ENCODE assay signal across 15 cellular contexts in genomic region chr3:177061382-177061781, GRCh38.
"Had no signal": no experiment of that assay in that cellular context is flagged by ENCODE, and none has a peak within 500 bp of the region (broad histone marks: within the 10 kb centered on the region; RNA-seq: fewer than 3 reads in every experiment).

No MANE protein-coding gene starts in this region.

- H3K9me3 Mint-ChIP-seq: activated CD4-positive, alpha-beta memory T cell treated with anti-CD3 and anti-CD28 coated beads for 36 hours; activated naive CD4-positive, alpha-beta T cell treated with anti-CD3 and anti-CD28 coated beads for 36 hours; activated naive CD8-positive, alpha-beta T cell treated with anti-CD3 and anti-CD28 coated beads, Interleukin-2, amount 50 U/mL, for 24 hours; activated T-helper 2 cell treated with anti-CD3 and anti-CD28 coated beads, Interferon-gamma antibody, Interleukin-2, Interleukin-4, amounts not matched to agents 10 μg/mL and 5 μg/mL and 100 μg/mL, durations not matched to agents 14 hours and 24 hours and 36 hours; naive thymus-derived CD8-positive, alpha-beta T cell; type B pancreatic cell had no signal

- DNase-seq: activated CD4-positive, alpha-beta memory T cell treated with anti-CD3 and anti-CD28 coated beads for 36 hours; activated CD8-positive, alpha-beta memory T cell treated with anti-CD3 and anti-CD28 coated beads, Interleukin-2, amount 10 ng/mL, durations not matched to agents 7 days and 5 days; activated naive CD4-positive, alpha-beta T cell treated with anti-CD3 and anti-CD28 coated beads for 36 hours; activated naive CD8-positive, alpha-beta T cell treated with anti-CD3 and anti-CD28 coated beads, Interleukin-2, amount 50 U/mL, for 24 hours; activated T-cell treated with anti-CD3 and anti-CD28 coated beads, Interleukin-2, amount 50 U/mL, for 1 hour; mammary epithelial cell; naive thymus-derived CD8-positive, alpha-beta T cell; small intestine; stimulated activated CD4-positive, alpha-beta T cell treated with anti-CD3 and anti-CD28 coated beads, Interleukin-4, amount 100 ng/mL, for 24 hours; stimulated activated naive CD4-positive, alpha-beta T cell treated with Interleukin-2 at 50 U/mL for 16 hours had no signal

- H3K27me3 ChIP-seq: neutrophil, right atrium auricular region had no signal

- H3K4me3 Mint-ChIP-seq: activated CD4-positive, alpha-beta memory T cell treated with anti-CD3 and anti-CD28 coated beads for 36 hours; activated CD8-positive, alpha-beta memory T cell treated with anti-CD3 and anti-CD28 coated beads, Interleukin-2, amount 10 ng/mL, durations not matched to agents 7 days and 5 days; activated naive CD4-positive, alpha-beta T cell treated with anti-CD3 and anti-CD28 coated beads for 36 hours; activated naive CD8-positive, alpha-beta T cell treated with anti-CD3 and anti-CD28 coated beads, Interleukin-2, amount 50 U/mL, for 24 hours; naive thymus-derived CD8-positive, alpha-beta T cell; type B pancreatic cell had no signal

- H3K27ac ChIP-seq: neutrophil had no signal

- H3K4me3 ChIP-seq: right atrium auricular region had no signal

- H3K27me3 Mint-ChIP-seq: activated CD4-positive, alpha-beta memory T cell treated with anti-CD3 and anti-CD28 coated beads for 36 hours; activated CD8-positive, alpha-beta memory T cell treated with anti-CD3 and anti-CD28 coated beads, Interleukin-2, amount 10 ng/mL, durations not matched to agents 7 days and 5 days; activated naive CD8-positive, alpha-beta T cell treated with anti-CD3 and anti-CD28 coated beads, Interleukin-2, amount 50 U/mL, for 24 hours; naive thymus-derived CD8-positive, alpha-beta T cell; progenitor cell of endocrine pancreas; type B pancreatic cell had no signal

- H3K27ac Mint-ChIP-seq: activated CD4-positive, alpha-beta memory T cell treated with anti-CD3 and anti-CD28 coated beads for 36 hours; activated CD8-positive, alpha-beta memory T cell treated with anti-CD3 and anti-CD28 coated beads, Interleukin-2, amount 10 ng/mL, durations not matched to agents 7 days and 5 days; activated naive CD4-positive, alpha-beta T cell treated with anti-CD3 and anti-CD28 coated beads for 36 hours; activated naive CD8-positive, alpha-beta T cell treated with anti-CD3 and anti-CD28 coated beads, Interleukin-2, amount 50 U/mL, for 24 hours; activated T-helper 2 cell treated with anti-CD3 and anti-CD28 coated beads, Interferon-gamma antibody, Interleukin-2, Interleukin-4, amounts not matched to agents 10 μg/mL and 5 μg/mL and 100 μg/mL, durations not matched to agents 14 hours and 24 hours and 36 hours; progenitor cell of endocrine pancreas; type B pancreatic cell had no signal

- ATAC-seq: activated CD8-positive, alpha-beta memory T cell treated with anti-CD3 and anti-CD28 coated beads, Interleukin-2, amount 10 ng/mL, durations not matched to agents 7 days and 5 days; activated naive CD8-positive, alpha-beta T cell treated with anti-CD3 and anti-CD28 coated beads, Interleukin-2, amount 50 U/mL, for 24 hours; naive thymus-derived CD8-positive, alpha-beta T cell had no signal

- H3K36me3 ChIP-seq: neutrophil, right atrium auricular region had no signal

- H3K9me3 ChIP-seq: neutrophil, right atrium auricular region had no signal
